ENCODE assay signal across 15 cellular contexts in the genomic region with DNA sequence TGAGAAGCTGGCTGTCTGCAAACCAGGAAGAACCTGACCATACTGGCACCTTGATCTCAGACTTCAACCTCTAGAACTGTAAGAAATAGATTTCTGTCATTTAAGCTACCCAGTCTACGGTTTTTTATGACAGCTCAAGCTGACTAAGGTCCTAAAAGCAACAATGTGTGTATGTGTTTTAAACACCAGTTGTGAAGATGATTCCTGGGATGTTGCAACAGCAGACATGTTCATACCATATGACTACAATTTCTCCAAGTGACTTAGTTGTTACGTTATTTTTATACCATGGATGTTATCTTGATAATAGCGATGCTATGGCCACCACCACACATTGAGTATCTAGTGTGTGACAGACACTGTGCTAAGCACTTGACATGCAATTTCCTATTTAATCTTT.
DNase-seq lines count a peak whose midpoint lies in the region; ATAC-seq lines count a peak whose summit lies in the region.
"Had no signal": no experiment of that assay in that cellular context is flagged by ENCODE, and none has a peak within 500 bp of the region (broad histone marks: within the 10 kb centered on the region; RNA-seq: fewer than 3 reads in every experiment).

No MANE protein-coding gene starts in this region.

- intact Hi-C loops in naive thymus-derived CD4-positive, alpha-beta T cell (cut with micrococcal nuclease) = no loop called here

- H3K36me3 ChIP-seq in CD4-positive, CD25-positive, alpha-beta regulatory T cell (ENCODE audit: control insufficient read depth, insufficient read depth, low read length) = peaks cover 54% of the 10 kb centered on the region
- peaks cover 32% of the 10 kb centered on the region for H3K36me3 ChIP-seq in CD8-positive, alpha-beta memory T cell (ENCODE audit: insufficient read depth, low read length)
- H3K36me3 ChIP-seq in naive thymus-derived CD4-positive, alpha-beta T cell (ENCODE audit: control insufficient read depth in 2 of 3, insufficient read depth in 3 of 3, low read length in 3 of 3) = peaks cover 0 to 40% (median 19%) of the 10 kb centered on the region in 3 experiments

- no peak overlapping the region for H3K4me3 ChIP-seq in CD4-positive, CD25-positive, alpha-beta regulatory T cell (ENCODE audit: low read depth, low read length)
- no peak overlapping the region for H3K4me3 ChIP-seq in CD8-positive, alpha-beta memory T cell (ENCODE audit: low read length)
- no peak overlapping the region for H3K4me3 ChIP-seq in naive thymus-derived CD4-positive, alpha-beta T cell (ENCODE audit: low read length)
- H3K4me3 ChIP-seq: GM12878, K562 had no signal

- DNase-seq in CD4-positive, CD25-positive, alpha-beta regulatory T cell = no peak
- DNase-seq in CD8-positive, alpha-beta memory T cell = no peak
- DNase-seq in amniotic epithelial cell (ENCODE audit: low read depth) = peak; percentile 11
- no peak for DNase-seq in naive thymus-derived CD4-positive, alpha-beta T cell
- DNase-seq in NCI-H82 (lab: John Stamatoyannopoulos, UW) = no peak
- DNase-seq in GF-D8 (lab: John Stamatoyannopoulos, UW) = no peak
- DNase-seq: NCI-H1436, NCI-H2029 treated with DMSO at 0.1 percent for 48 hours, NCI-H510A treated with DMSO at 0.1 percent for 48 hours, SHP77 had no signal

- H3K4me3 Mint-ChIP-seq in CD4-positive, CD25-positive, alpha-beta regulatory T cell = no peak overlapping the region
- no peak overlapping the region for H3K4me3 Mint-ChIP-seq in CD8-positive, alpha-beta memory T cell
- H3K4me3 Mint-ChIP-seq in naive thymus-derived CD4-positive, alpha-beta T cell = no peak overlapping the region

- H3K36me3 Mint-ChIP-seq in CD4-positive, CD25-positive, alpha-beta regulatory T cell = peaks cover 45% of the 10 kb centered on the region
- peaks cover 10 to 86% (median 27%) of the 10 kb centered on the region in 3 donors for H3K36me3 Mint-ChIP-seq in CD8-positive, alpha-beta memory T cell
- peaks cover 13 to 57% (median 28%) of the 10 kb centered on the region in 5 donors for H3K36me3 Mint-ChIP-seq in naive thymus-derived CD4-positive, alpha-beta T cell

- CTCF ChIA-PET in CD8-positive, alpha-beta memory T cell (lab: Charles Lee) = interaction anchor here (1.2 to 1.5 kb wide), 3 partner anchors 16 to 398 kb away, joined by 3 to 4 read pairs (median 3); no protein-coding TSS in a partner anchor
- CTCF ChIA-PET in naive thymus-derived CD4-positive, alpha-beta T cell (lab: Charles Lee) = interaction anchor here (0.6 to 1.8 kb wide), 3 partner anchors 8 to 101 kb away, joined by 3 to 4 read pairs (median 3); no protein-coding TSS in a partner anchor

- no peaks in the 10 kb centered on the region for H3K27me3 Mint-ChIP-seq in CD4-positive, CD25-positive, alpha-beta regulatory T cell
- peaks cover 0 to 3% of the 10 kb centered on the region in 2 donors for H3K27me3 Mint-ChIP-seq in CD8-positive, alpha-beta memory T cell
- no peaks in the 10 kb centered on the region for H3K27me3 Mint-ChIP-seq in naive thymus-derived CD4-positive, alpha-beta T cell

- H3K9me3 ChIP-seq in CD4-positive, CD25-positive, alpha-beta regulatory T cell (ENCODE audit: control insufficient read depth in 2 of 2, low read length in 2 of 2) = no peaks in the 10 kb centered on the region
- H3K9me3 ChIP-seq in CD8-positive, alpha-beta memory T cell (ENCODE audit: low read length) = no peaks in the 10 kb centered on the region
- H3K9me3 ChIP-seq in naive thymus-derived CD4-positive, alpha-beta T cell (ENCODE audit: control insufficient read depth in 2 of 3, low read length in 3 of 3) = no peaks in the 10 kb centered on the region

- POLR2A ChIA-PET in CD8-positive, alpha-beta memory T cell (lab: Charles Lee) = no interaction called here
- POLR2A ChIA-PET in naive thymus-derived CD4-positive, alpha-beta T cell (lab: Charles Lee) = no interaction called here

- H3K4me1 ChIP-seq in CD4-positive, CD25-positive, alpha-beta regulatory T cell (ENCODE audit: control insufficient read depth, insufficient read depth, low read length, poor library complexity, severe bottlenecking) = peaks cover 6% of the 10 kb centered on the region
- peaks cover 22% of the 10 kb centered on the region for H3K4me1 ChIP-seq in CD8-positive, alpha-beta memory T cell (ENCODE audit: insufficient read depth, low read length)
- H3K4me1 ChIP-seq in naive thymus-derived CD4-positive, alpha-beta T cell (ENCODE audit: control insufficient read depth in 2 of 2, insufficient read depth in 2 of 2, low read length in 2 of 2) = peaks cover 0 to 13% of the 10 kb centered on the region in 2 donors

- no peak for ATAC-seq in CD4-positive, CD25-positive, alpha-beta regulatory T cell (ENCODE audit: low read depth in 2 of 2)
- ATAC-seq in naive thymus-derived CD4-positive, alpha-beta T cell = no peak
- ATAC-seq in GM18873 (IDR thresholded peaks at IDR 0.05; ENCODE audit: low FRiP score, unreplicated experiment) = no peak
- ATAC-seq: GM12878, K562 had no signal

- no peak overlapping the region for H3K27ac ChIP-seq in CD4-positive, CD25-positive, alpha-beta regulatory T cell (ENCODE audit: insufficient read depth, low read length, poor library complexity, severe bottlenecking)
- H3K27ac ChIP-seq in CD8-positive, alpha-beta memory T cell (ENCODE audit: low read depth, low read length) = no peak overlapping the region
- no peak overlapping the region for H3K27ac ChIP-seq in naive thymus-derived CD4-positive, alpha-beta T cell (ENCODE audit: low read depth, low read length)
- H3K27ac ChIP-seq: C4-2B, HL-60 had no signal

- no peaks in the 10 kb centered on the region for H3K9me3 Mint-ChIP-seq in CD4-positive, CD25-positive, alpha-beta regulatory T cell
- H3K9me3 Mint-ChIP-seq in CD8-positive, alpha-beta memory T cell = no peaks in the 10 kb centered on the region
- no peaks in the 10 kb centered on the region for H3K9me3 Mint-ChIP-seq in naive thymus-derived CD4-positive, alpha-beta T cell

- peak overlapping the region in 2 of 3 donors; percentile 35 to 83 for H3K27ac Mint-ChIP-seq in CD4-positive, CD25-positive, alpha-beta regulatory T cell
- peak overlapping the region in 7 of 8 donors; percentile 16 to 93 (median 75) for H3K27ac Mint-ChIP-seq in CD8-positive, alpha-beta memory T cell
- H3K27ac Mint-ChIP-seq in naive thymus-derived CD4-positive, alpha-beta T cell = peak overlapping the region in 6 of 9 donors; percentile 18 to 59 (median 33)

- H3K4me1 Mint-ChIP-seq in CD4-positive, CD25-positive, alpha-beta regulatory T cell = peaks cover 13 to 67% (median 36%) of the 10 kb centered on the region in 4 donors
- H3K4me1 Mint-ChIP-seq in CD8-positive, alpha-beta memory T cell = peaks cover 71 to 90% (median 88%) of the 10 kb centered on the region in 3 donors
- H3K4me1 Mint-ChIP-seq in naive thymus-derived CD4-positive, alpha-beta T cell = peaks cover 22 to 74% (median 67%) of the 10 kb centered on the region in 7 donors

- no peaks in the 10 kb centered on the region for H3K27me3 ChIP-seq in CD4-positive, CD25-positive, alpha-beta regulatory T cell (ENCODE audit: control insufficient read depth, insufficient read depth, low read length)
- H3K27me3 ChIP-seq in CD8-positive, alpha-beta memory T cell (ENCODE audit: insufficient read depth, low read length, poor library complexity, severe bottlenecking) = no peaks in the 10 kb centered on the region
- H3K27me3 ChIP-seq in naive thymus-derived CD4-positive, alpha-beta T cell (ENCODE audit: control insufficient read depth in 2 of 2, insufficient read depth in 2 of 2, low read length in 2 of 2) = no peaks in the 10 kb centered on the region
